9 cellular contexts compared by ENCODE assay signal in genomic region chr3:11638669-11639402, GRCh38. TPM values are rescaled to one million over a fixed set of nuclear protein-coding genes. Genes with fewer than 3 reads are reported as not detected.
DNase-seq lines count a peak whose midpoint lies in the region; ATAC-seq and TF ChIP-seq lines count a peak whose summit lies in the region.
"Had no signal": no experiment of that assay in that cellular context is flagged by ENCODE, and none has a peak within 500 bp of the region (broad histone marks: within the 10 kb centered on the region; RNA-seq: fewer than 3 reads in every experiment).

No MANE protein-coding gene starts in this region.

- WGBS in lower leg skin, 2 donors, result 53 to 58% methylated on average over 17 to 18 of the region's 18 CpGs

- H3K4me1 Mint-ChIP-seq in effector memory CD8-positive, alpha-beta T cell (ENCODE audit: low read depth in 2 of 2), result peaks cover 58 to 75% of the 10 kb centered on the region in 2 donors
- H3K4me1 Mint-ChIP-seq in naive thymus-derived CD4-positive, alpha-beta T cell, result peaks cover 55 to 85% (median 78%) of the 10 kb centered on the region in 7 donors

- POLR2A ChIA-PET in naive thymus-derived CD4-positive, alpha-beta T cell (lab: Charles Lee), result interaction anchor here (1.4 to 8.4 kb wide), 2 partner anchors 14 to 82 kb away, joined by 4 to 53 read pairs; no protein-coding TSS in a partner anchor

- CTCF ChIA-PET in naive thymus-derived CD4-positive, alpha-beta T cell (lab: Charles Lee), result interaction anchor here (0.8 to 1.4 kb wide), 3 partner anchors 12 to 402 kb away, joined by 3 to 5 read pairs (median 3); no protein-coding TSS in a partner anchor

- intact Hi-C loops in naive thymus-derived CD4-positive, alpha-beta T cell (cut with micrococcal nuclease), result no loop called here
- intact Hi-C loops in lower leg skin (cut with DNase I; ENCODE audit: low total_unique reads), result no loop called here

- H3K9me3 Mint-ChIP-seq in effector memory CD8-positive, alpha-beta T cell, result no peaks in the 10 kb centered on the region
- no peaks in the 10 kb centered on the region for H3K9me3 Mint-ChIP-seq in naive thymus-derived CD4-positive, alpha-beta T cell

- H3K27me3 ChIP-seq in naive thymus-derived CD4-positive, alpha-beta T cell (ENCODE audit: control insufficient read depth in 2 of 2, insufficient read depth in 2 of 2, low read length in 2 of 2), result no peaks in the 10 kb centered on the region

- peak overlapping the region; percentile 37 to 97 for H3K27ac Mint-ChIP-seq in effector memory CD8-positive, alpha-beta T cell
- H3K27ac Mint-ChIP-seq in naive thymus-derived CD4-positive, alpha-beta T cell, result peak overlapping the region in 7 of 9 donors; percentile 43 to 100 (median 77)

- peak overlapping the region in 1 of 2 donors; percentile 26 for H3K4me3 Mint-ChIP-seq in effector memory CD8-positive, alpha-beta T cell
- peak overlapping the region in 9 of 10 donors; percentile 24 to 100 (median 76) for H3K4me3 Mint-ChIP-seq in naive thymus-derived CD4-positive, alpha-beta T cell

- H3K4me1 ChIP-seq in naive thymus-derived CD4-positive, alpha-beta T cell (ENCODE audit: control insufficient read depth in 2 of 2, insufficient read depth in 2 of 2, low read length in 2 of 2), result peaks cover 12 to 63% of the 10 kb centered on the region in 2 donors

- no peaks in the 10 kb centered on the region for H3K36me3 ChIP-seq in naive thymus-derived CD4-positive, alpha-beta T cell (ENCODE audit: control insufficient read depth in 2 of 3, insufficient read depth in 3 of 3, low read length in 3 of 3)

- TF ChIP-seq CTCF in AG09309 (IDR thresholded peaks at IDR 0.05; ENCODE audit: control insufficient read depth, insufficient read depth, low read depth, low read length, missing control alignments) (no peak), lower leg skin (IDR thresholded peaks at IDR 0.05) (no peak)

- TF ChIP-seq POLR2A in lower leg skin (IDR thresholded peaks at IDR 0.05), result no peak

- no peak for DNase-seq in AG09309 (ENCODE audit: low read depth)
- DNase-seq in NCI-H69 (lab: John Stamatoyannopoulos, UW), result peak; percentile 88
- DNase-seq in effector memory CD8-positive, alpha-beta T cell, result no peak
- no peak for DNase-seq in naive thymus-derived CD4-positive, alpha-beta T cell
- no peak for DNase-seq in lower leg skin (ENCODE audit: low spot score in 2 of 2)
- no peak for DNase-seq in activated naive CD4-positive, alpha-beta T cell treated with anti-CD3 and anti-CD28 coated beads, Interleukin-2, amount 50 U/mL, for 16 hours
- DNase-seq: NK-92 treated with Interleukin-12 subunit alpha and Interleukin-12 subunit beta, amount 100 ng/mL, for 24 hours had no signal

- no peaks in the 10 kb centered on the region for H3K27me3 Mint-ChIP-seq in effector memory CD8-positive, alpha-beta T cell
- H3K27me3 Mint-ChIP-seq in naive thymus-derived CD4-positive, alpha-beta T cell, result peaks cover 0 to 1% (median 0%) of the 10 kb centered on the region in 5 donors

- H3K27ac ChIP-seq in naive thymus-derived CD4-positive, alpha-beta T cell (ENCODE audit: low read depth, low read length), result no peak overlapping the region

- peaks cover 28% of the 10 kb centered on the region for H3K36me3 Mint-ChIP-seq in effector memory CD8-positive, alpha-beta T cell (ENCODE audit: insufficient read depth)
- peaks cover 0 to 28% (median 5%) of the 10 kb centered on the region in 5 donors for H3K36me3 Mint-ChIP-seq in naive thymus-derived CD4-positive, alpha-beta T cell

- no peak for ATAC-seq in effector memory CD8-positive, alpha-beta T cell (replicated peaks)
- ATAC-seq in naive thymus-derived CD4-positive, alpha-beta T cell, result no peak
- no peak for ATAC-seq in GM19395 (IDR thresholded peaks at IDR 0.05; ENCODE audit: unreplicated experiment)
- ATAC-seq in HG02759 (IDR thresholded peaks at IDR 0.05; ENCODE audit: unreplicated experiment), result no peak

- no peaks in the 10 kb centered on the region for H3K9me3 ChIP-seq in naive thymus-derived CD4-positive, alpha-beta T cell (ENCODE audit: control insufficient read depth in 2 of 3, low read length in 3 of 3)

- H3K4me3 ChIP-seq in AG09309 (ENCODE audit: control insufficient read depth, low read depth, low read length) (peak overlapping the region; percentile 4), lower leg skin (ENCODE audit: low read depth, poor library complexity, severe bottlenecking) (no peak overlapping the region)
- H3K4me3 ChIP-seq in naive thymus-derived CD4-positive, alpha-beta T cell (ENCODE audit: low read length), result no peak overlapping the region

RNA-seq across cellular contexts. Expression of gene VGLL4, which starts 4.9 kb away (rescaled TPM):
- 10 to 100 TPM; 22.9 to 44.8 (median 36.2) TPM for total RNA-seq in naive thymus-derived CD4-positive, alpha-beta T cell
- 10 to 100 TPM; 18.6 to 23.8 TPM for polyA plus RNA-seq in naive thymus-derived CD4-positive, alpha-beta T cell
- total RNA-seq in lower leg skin, result 100 to 1,000 TPM in 1 of 4 donors, 10 to 100 TPM in 3; 59.5 to 117 (median 80.9) TPM
